ENCODE assay signal across 12 cellular contexts in the genomic region with DNA sequence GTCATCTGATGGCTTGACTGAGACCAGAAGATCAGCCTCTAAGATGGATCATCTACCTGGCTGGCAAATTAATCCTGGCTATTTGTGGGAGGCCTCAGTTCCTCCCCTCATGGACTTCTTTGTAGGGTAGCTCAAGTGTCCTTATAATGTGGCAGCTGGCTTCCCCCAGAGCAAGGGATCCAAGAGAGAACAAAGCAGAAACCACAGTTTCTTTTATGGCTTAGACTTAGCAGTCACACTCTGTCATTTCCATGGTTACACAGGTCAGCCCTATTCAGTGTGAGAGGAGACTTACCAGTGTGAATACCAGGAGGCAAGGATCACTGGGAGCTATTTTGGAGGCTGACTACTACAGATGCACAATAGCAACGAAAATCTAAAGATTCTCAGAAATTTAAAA. TPM values are rescaled to one million over a fixed set of nuclear protein-coding genes. Genes with fewer than 3 reads are reported as not detected.
DNase-seq lines count a peak whose midpoint lies in the region; ATAC-seq and TF ChIP-seq lines count a peak whose summit lies in the region.
"Had no signal": no experiment of that assay in that cellular context is flagged by ENCODE, and none has a peak within 500 bp of the region (broad histone marks: within the 10 kb centered on the region; RNA-seq: fewer than 3 reads in every experiment).

No MANE protein-coding gene starts in this region.

- no peak overlapping the region for H3K4me3 ChIP-seq in neural progenitor cell
- H3K4me3 ChIP-seq: suprapubic skin had no signal

- H3K4me1 ChIP-seq in neural progenitor cell: peaks cover 35% of the 10 kb centered on the region
- H3K4me1 ChIP-seq: suprapubic skin had no signal

- ATAC-seq in HG03135 (IDR thresholded peaks at IDR 0.05; ENCODE audit: unreplicated experiment): no peak
- ATAC-seq in HG03439 (IDR thresholded peaks at IDR 0.05; ENCODE audit: unreplicated experiment): no peak
- no peak for ATAC-seq in GM18861 (IDR thresholded peaks at IDR 0.05; ENCODE audit: unreplicated experiment)

- peaks cover 32% of the 10 kb centered on the region for H3K4me1 Mint-ChIP-seq in neural progenitor cell

- H3K79me2 ChIP-seq in neural progenitor cell (ENCODE audit: low read depth): no peaks in the 10 kb centered on the region

- no peaks in the 10 kb centered on the region for H3K9me3 ChIP-seq in neural progenitor cell (ENCODE audit: low read depth)
- H3K9me3 ChIP-seq: suprapubic skin had no signal

- H3K9ac ChIP-seq in neural progenitor cell: no peak overlapping the region

- H3K36me3 Mint-ChIP-seq in neural progenitor cell: no peaks in the 10 kb centered on the region

- H3K27me3 ChIP-seq in neural progenitor cell: no peaks in the 10 kb centered on the region
- H3K27me3 ChIP-seq: suprapubic skin had no signal

- H3K9me3 Mint-ChIP-seq in neural progenitor cell: peaks cover 21% of the 10 kb centered on the region

- no peaks in the 10 kb centered on the region for H4K20me1 ChIP-seq in neural progenitor cell (ENCODE audit: low read depth)

- DNase-seq in DMS53 (lab: John Stamatoyannopoulos, UW) (peak; percentile 16), DMS53 treated with DMSO at 0.1 percent for 48 hours (lab: John Stamatoyannopoulos, UW; ENCODE audit: unreplicated experiment) (no peak), HT1080 (ENCODE audit: low read depth) (peak; percentile 63), RPMI7951 (ENCODE audit: low read depth) (peak; percentile 56), neural progenitor cell (ENCODE audit: low spot score) (peak; percentile 73)
- DNase-seq: foreskin melanocyte, NCI-H2081, SHP77 treated with DMSO at 0.1 percent for 48 hours had no signal

- H2AFZ ChIP-seq in neural progenitor cell (replicated peaks): no peak overlapping the region

- peak overlapping the region; percentile 52 for H3K4me3 Mint-ChIP-seq in neural progenitor cell

- H3F3A ChIP-seq in neural progenitor cell (ENCODE audit: low read depth): peaks cover 9% of the 10 kb centered on the region

- peak overlapping the region; percentile 86 for H3K27ac Mint-ChIP-seq in neural progenitor cell

- no peak overlapping the region for H3K27ac ChIP-seq in neural progenitor cell
- H3K27ac ChIP-seq: suprapubic skin had no signal

- H3K27me3 Mint-ChIP-seq in neural progenitor cell (ENCODE audit: insufficient read depth, low read depth): peaks cover 12% of the 10 kb centered on the region

- no peak for TF ChIP-seq CTCF in neural progenitor cell (IDR thresholded peaks at IDR 0.05)

- peak overlapping the region; percentile 53 for H3K4me2 ChIP-seq in neural progenitor cell

- no peaks in the 10 kb centered on the region for H3K36me3 ChIP-seq in neural progenitor cell
- H3K36me3 ChIP-seq: suprapubic skin had no signal

RNA-seq across cellular contexts. Expression of a gene that starts 15.3 kb away (rescaled TPM):
- total RNA-seq in HT1080 (2014; rRNA removed; shearing (Covaris generic)): 0.68 and 0.87 TPM in 2 replicates
- polyA plus RNA-seq in HT1080 (2015; cell fraction: cytosol; rRNA removed): 1.4 and 2.4 TPM in 2 replicates
- 0.90 and 1.1 TPM in 2 replicates for polyA plus RNA-seq in HT1080 (2015; cell fraction: nucleus; rRNA removed)
- total RNA-seq in RPMI7951 (2014; rRNA removed; shearing (Covaris generic)): not detected in 2 replicates
- not detected in 2 replicates for total RNA-seq in neural progenitor cell (ENCODE audit: low replicate concordance)
- total RNA-seq: suprapubic skin had no signal
